Comparison of ENCODE assay signal across 1 cellular context in the genomic region with DNA sequence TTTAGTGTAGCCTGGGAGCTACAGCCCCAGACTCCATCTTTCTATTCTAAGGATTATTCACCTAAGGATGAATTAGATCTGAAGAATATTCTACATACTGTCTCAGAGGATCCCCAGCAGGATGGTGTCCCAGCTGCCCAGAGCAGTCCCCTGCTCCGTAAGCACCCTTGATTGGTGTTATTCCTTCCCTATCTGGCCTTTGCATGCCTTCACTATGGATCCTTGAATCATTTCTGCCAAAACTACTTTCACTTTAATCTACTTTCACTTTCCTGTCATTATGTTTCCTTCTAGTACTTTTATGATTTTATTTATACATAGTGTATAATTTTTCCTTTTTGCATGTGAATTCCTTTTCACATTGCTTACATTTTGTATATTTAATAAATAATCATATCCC.
TF ChIP-seq lines count a peak whose summit lies in the region.

No MANE protein-coding gene starts in this region.

TF ChIP-seq in IMR-90, 13 proteins besides CTCF, POLR2A, EP300 and RAD21:
- TF ChIP-seq MAFK (IDR thresholded peaks at IDR 0.05; ENCODE audit: low read depth, low read length): no peak
